7 cellular contexts compared by ENCODE assay signal in genomic region chr13:90168953-90169352, GRCh38.
"Had no signal": no experiment of that assay in that cellular context is flagged by ENCODE, and none has a peak within 500 bp of the region (broad histone marks: within the 10 kb centered on the region; RNA-seq: fewer than 3 reads in every experiment).

No MANE protein-coding gene starts in this region.

- FAIRE-seq: GM12878, GM12891, GM12892, GM18507, GM19239 had no signal

- DNase-seq: GDM1, GF-D8 had no signal

- ATAC-seq: GM12878 had no signal

- H3K4me3 ChIP-seq: GM12878 had no signal
